In genomic region chr14:22386924-22387775, GRCh38 we compare ENCODE assay signal across 1 cellular context.
TF ChIP-seq lines count a peak whose summit lies in the region.

No MANE protein-coding gene starts in this region.

TF ChIP-seq in GM12878, 131 proteins besides CTCF, POLR2A, EP300 and RAD21 (continued from another document and continues in another):
- TF ChIP-seq, protein P1, sequence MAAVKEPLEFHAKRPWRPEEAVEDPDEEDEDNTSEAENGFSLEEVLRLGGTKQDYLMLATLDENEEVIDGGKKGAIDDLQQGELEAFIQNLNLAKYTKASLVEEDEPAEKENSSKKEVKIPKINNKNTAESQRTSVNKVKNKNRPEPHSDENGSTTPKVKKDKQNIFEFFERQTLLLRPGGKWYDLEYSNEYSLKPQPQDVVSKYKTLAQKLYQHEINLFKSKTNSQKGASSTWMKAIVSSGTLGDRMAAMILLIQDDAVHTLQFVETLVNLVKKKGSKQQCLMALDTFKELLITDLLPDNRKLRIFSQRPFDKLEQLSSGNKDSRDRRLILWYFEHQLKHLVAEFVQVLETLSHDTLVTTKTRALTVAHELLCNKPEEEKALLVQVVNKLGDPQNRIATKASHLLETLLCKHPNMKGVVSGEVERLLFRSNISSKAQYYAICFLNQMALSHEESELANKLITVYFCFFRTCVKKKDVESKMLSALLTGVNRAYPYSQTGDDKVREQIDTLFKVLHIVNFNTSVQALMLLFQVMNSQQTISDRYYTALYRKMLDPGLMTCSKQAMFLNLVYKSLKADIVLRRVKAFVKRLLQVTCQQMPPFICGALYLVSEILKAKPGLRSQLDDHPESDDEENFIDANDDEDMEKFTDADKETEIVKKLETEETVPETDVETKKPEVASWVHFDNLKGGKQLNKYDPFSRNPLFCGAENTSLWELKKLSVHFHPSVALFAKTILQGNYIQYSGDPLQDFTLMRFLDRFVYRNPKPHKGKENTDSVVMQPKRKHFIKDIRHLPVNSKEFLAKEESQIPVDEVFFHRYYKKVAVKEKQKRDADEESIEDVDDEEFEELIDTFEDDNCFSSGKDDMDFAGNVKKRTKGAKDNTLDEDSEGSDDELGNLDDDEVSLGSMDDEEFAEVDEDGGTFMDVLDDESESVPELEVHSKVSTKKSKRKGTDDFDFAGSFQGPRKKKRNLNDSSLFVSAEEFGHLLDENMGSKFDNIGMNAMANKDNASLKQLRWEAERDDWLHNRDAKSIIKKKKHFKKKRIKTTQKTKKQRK (IDR thresholded peaks at IDR 0.05; ENCODE audit: low read depth, low read length) = no peak
- TF ChIP-seq BMI1 (IDR thresholded peaks at IDR 0.05; ENCODE audit: borderline replicate concordance) = no peak
- TF ChIP-seq YBX1 (IDR thresholded peaks at IDR 0.05) = no peak
- TF ChIP-seq MEF2B (IDR thresholded peaks at IDR 0.05; ENCODE audit: partially characterized antibody, poor library complexity, severe bottlenecking) = no peak
- no peak for TF ChIP-seq WRNIP1 (IDR thresholded peaks at IDR 0.05; ENCODE audit: borderline replicate concordance, low read depth, low read length)
- TF ChIP-seq, protein P2, sequence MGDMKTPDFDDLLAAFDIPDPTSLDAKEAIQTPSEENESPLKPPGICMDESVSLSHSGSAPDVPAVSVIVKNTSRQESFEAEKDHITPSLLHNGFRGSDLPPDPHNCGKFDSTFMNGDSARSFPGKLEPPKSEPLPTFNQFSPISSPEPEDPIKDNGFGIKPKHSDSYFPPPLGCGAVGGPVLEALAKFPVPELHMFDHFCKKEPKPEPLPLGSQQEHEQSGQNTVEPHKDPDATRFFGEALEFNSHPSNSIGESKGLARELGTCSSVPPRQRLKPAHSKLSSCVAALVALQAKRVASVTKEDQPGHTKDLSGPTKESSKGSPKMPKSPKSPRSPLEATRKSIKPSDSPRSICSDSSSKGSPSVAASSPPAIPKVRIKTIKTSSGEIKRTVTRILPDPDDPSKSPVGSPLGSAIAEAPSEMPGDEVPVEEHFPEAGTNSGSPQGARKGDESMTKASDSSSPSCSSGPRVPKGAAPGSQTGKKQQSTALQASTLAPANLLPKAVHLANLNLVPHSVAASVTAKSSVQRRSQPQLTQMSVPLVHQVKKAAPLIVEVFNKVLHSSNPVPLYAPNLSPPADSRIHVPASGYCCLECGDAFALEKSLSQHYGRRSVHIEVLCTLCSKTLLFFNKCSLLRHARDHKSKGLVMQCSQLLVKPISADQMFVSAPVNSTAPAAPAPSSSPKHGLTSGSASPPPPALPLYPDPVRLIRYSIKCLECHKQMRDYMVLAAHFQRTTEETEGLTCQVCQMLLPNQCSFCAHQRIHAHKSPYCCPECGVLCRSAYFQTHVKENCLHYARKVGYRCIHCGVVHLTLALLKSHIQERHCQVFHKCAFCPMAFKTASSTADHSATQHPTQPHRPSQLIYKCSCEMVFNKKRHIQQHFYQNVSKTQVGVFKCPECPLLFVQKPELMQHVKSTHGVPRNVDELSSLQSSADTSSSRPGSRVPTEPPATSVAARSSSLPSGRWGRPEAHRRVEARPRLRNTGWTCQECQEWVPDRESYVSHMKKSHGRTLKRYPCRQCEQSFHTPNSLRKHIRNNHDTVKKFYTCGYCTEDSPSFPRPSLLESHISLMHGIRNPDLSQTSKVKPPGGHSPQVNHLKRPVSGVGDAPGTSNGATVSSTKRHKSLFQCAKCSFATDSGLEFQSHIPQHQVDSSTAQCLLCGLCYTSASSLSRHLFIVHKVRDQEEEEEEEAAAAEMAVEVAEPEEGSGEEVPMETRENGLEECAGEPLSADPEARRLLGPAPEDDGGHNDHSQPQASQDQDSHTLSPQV (IDR thresholded peaks at IDR 0.05) = peak; percentile 63; the same call in 1 of the 2 replicates
- TF ChIP-seq BHLHE40 (IDR thresholded peaks at IDR 0.05; ENCODE audit: borderline replicate concordance in 1 of 2, low read depth in 2 of 2, low read length in 1 of 2) = peak; percentile 74 to 80; a peak in 3 of 4 replicates
- TF ChIP-seq, protein P3, sequence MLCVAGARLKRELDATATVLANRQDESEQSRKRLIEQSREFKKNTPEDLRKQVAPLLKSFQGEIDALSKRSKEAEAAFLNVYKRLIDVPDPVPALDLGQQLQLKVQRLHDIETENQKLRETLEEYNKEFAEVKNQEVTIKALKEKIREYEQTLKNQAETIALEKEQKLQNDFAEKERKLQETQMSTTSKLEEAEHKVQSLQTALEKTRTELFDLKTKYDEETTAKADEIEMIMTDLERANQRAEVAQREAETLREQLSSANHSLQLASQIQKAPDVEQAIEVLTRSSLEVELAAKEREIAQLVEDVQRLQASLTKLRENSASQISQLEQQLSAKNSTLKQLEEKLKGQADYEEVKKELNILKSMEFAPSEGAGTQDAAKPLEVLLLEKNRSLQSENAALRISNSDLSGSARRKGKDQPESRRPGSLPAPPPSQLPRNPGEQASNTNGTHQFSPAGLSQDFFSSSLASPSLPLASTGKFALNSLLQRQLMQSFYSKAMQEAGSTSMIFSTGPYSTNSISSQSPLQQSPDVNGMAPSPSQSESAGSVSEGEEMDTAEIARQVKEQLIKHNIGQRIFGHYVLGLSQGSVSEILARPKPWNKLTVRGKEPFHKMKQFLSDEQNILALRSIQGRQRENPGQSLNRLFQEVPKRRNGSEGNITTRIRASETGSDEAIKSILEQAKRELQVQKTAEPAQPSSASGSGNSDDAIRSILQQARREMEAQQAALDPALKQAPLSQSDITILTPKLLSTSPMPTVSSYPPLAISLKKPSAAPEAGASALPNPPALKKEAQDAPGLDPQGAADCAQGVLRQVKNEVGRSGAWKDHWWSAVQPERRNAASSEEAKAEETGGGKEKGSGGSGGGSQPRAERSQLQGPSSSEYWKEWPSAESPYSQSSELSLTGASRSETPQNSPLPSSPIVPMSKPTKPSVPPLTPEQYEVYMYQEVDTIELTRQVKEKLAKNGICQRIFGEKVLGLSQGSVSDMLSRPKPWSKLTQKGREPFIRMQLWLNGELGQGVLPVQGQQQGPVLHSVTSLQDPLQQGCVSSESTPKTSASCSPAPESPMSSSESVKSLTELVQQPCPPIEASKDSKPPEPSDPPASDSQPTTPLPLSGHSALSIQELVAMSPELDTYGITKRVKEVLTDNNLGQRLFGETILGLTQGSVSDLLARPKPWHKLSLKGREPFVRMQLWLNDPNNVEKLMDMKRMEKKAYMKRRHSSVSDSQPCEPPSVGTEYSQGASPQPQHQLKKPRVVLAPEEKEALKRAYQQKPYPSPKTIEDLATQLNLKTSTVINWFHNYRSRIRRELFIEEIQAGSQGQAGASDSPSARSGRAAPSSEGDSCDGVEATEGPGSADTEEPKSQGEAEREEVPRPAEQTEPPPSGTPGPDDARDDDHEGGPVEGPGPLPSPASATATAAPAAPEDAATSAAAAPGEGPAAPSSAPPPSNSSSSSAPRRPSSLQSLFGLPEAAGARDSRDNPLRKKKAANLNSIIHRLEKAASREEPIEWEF (IDR thresholded peaks at IDR 0.05; ENCODE audit: insufficient replicate concordance, low read depth, low read length) = no peak
- TF ChIP-seq, protein P4, sequence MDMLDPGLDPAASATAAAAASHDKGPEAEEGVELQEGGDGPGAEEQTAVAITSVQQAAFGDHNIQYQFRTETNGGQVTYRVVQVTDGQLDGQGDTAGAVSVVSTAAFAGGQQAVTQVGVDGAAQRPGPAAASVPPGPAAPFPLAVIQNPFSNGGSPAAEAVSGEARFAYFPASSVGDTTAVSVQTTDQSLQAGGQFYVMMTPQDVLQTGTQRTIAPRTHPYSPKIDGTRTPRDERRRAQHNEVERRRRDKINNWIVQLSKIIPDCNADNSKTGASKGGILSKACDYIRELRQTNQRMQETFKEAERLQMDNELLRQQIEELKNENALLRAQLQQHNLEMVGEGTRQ (IDR thresholded peaks at IDR 0.05; ENCODE audit: borderline replicate concordance, low read depth, low read length) = no peak
- TF ChIP-seq, protein P5, sequence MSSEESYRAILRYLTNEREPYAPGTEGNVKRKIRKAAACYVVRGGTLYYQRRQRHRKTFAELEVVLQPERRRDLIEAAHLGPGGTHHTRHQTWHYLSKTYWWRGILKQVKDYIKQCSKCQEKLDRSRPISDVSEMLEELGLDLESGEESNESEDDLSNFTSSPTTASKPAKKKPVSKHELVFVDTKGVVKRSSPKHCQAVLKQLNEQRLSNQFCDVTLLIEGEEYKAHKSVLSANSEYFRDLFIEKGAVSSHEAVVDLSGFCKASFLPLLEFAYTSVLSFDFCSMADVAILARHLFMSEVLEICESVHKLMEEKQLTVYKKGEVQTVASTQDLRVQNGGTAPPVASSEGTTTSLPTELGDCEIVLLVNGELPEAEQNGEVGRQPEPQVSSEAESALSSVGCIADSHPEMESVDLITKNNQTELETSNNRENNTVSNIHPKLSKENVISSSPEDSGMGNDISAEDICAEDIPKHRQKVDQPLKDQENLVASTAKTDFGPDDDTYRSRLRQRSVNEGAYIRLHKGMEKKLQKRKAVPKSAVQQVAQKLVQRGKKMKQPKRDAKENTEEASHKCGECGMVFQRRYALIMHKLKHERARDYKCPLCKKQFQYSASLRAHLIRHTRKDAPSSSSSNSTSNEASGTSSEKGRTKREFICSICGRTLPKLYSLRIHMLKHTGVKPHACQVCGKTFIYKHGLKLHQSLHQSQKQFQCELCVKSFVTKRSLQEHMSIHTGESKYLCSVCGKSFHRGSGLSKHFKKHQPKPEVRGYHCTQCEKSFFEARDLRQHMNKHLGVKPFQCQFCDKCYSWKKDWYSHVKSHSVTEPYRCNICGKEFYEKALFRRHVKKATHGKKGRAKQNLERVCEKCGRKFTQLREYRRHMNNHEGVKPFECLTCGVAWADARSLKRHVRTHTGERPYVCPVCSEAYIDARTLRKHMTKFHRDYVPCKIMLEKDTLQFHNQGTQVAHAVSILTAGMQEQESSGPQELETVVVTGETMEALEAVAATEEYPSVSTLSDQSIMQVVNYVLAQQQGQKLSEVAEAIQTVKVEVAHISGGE (CRISPR knock-in tag; IDR thresholded peaks at IDR 0.05) = no peak
- no peak for TF ChIP-seq ASH2L (IDR thresholded peaks at IDR 0.05; ENCODE audit: borderline replicate concordance, low read depth)
- peak; percentile 22; the same call in 1 of the 2 replicates for TF ChIP-seq NBN (IDR thresholded peaks at IDR 0.05)
- TF ChIP-seq HDAC6 (IDR thresholded peaks at IDR 0.05; ENCODE audit: unreplicated experiment) = no peak
- TF ChIP-seq RBBP5 (conservative IDR thresholded peaks at IDR 0.05) = no peak
- peak; percentile 92 for TF ChIP-seq YY1 (IDR thresholded peaks at IDR 0.05; ENCODE audit: low read depth, low read length)
- no peak for TF ChIP-seq SIN3A (IDR thresholded peaks at IDR 0.05; ENCODE audit: low read depth, low read length)
- no peak for TF ChIP-seq GATAD2B (conservative IDR thresholded peaks at IDR 0.05; ENCODE audit: low read depth)
- TF ChIP-seq ZBED1 (IDR thresholded peaks at IDR 0.05; ENCODE audit: borderline replicate concordance) = no peak
- no peak for TF ChIP-seq ZNF207 (IDR thresholded peaks at IDR 0.05; ENCODE audit: borderline replicate concordance)
- no peak for TF ChIP-seq HDGF (IDR thresholded peaks at IDR 0.05)
- TF ChIP-seq ZNF622 (IDR thresholded peaks at IDR 0.05) = no peak
- no peak for TF ChIP-seq ATF7 (IDR thresholded peaks at IDR 0.05; ENCODE audit: low read depth)
- TF ChIP-seq ZNF687 (IDR thresholded peaks at IDR 0.05) = peak; percentile 42; the same call in 1 of the 2 replicates
- TF ChIP-seq ATF3 (IDR thresholded peaks at IDR 0.05; ENCODE audit: borderline replicate concordance, extremely low read depth, low read depth, low read length) = no peak
- TF ChIP-seq E2F8 (IDR thresholded peaks at IDR 0.05; ENCODE audit: low read depth, partially characterized antibody) = no peak
- 0 out of 2 replicates have a peak, but pooled peaks have one; percentile 61 for TF ChIP-seq MEF2A (IDR thresholded peaks at IDR 0.05; ENCODE audit: insufficient read depth, low read depth, low read length)
- no peak for TF ChIP-seq KDM1A (IDR thresholded peaks at IDR 0.05; ENCODE audit: borderline replicate concordance)
- TF ChIP-seq GABPA (IDR thresholded peaks at IDR 0.05; ENCODE audit: low read depth) = no peak
- no peak for TF ChIP-seq HDAC2 (IDR thresholded peaks at IDR 0.05)
- no peak for TF ChIP-seq HCFC1 (IDR thresholded peaks at IDR 0.05; ENCODE audit: low read length)
- TF ChIP-seq CREB1 (IDR thresholded peaks at IDR 0.05; ENCODE audit: low read depth) = no peak
- TF ChIP-seq IKZF1 (conservative IDR thresholded peaks at IDR 0.05) = no peak
